Comparison of ENCODE assay signal across 1 cellular context in the genomic region with DNA sequence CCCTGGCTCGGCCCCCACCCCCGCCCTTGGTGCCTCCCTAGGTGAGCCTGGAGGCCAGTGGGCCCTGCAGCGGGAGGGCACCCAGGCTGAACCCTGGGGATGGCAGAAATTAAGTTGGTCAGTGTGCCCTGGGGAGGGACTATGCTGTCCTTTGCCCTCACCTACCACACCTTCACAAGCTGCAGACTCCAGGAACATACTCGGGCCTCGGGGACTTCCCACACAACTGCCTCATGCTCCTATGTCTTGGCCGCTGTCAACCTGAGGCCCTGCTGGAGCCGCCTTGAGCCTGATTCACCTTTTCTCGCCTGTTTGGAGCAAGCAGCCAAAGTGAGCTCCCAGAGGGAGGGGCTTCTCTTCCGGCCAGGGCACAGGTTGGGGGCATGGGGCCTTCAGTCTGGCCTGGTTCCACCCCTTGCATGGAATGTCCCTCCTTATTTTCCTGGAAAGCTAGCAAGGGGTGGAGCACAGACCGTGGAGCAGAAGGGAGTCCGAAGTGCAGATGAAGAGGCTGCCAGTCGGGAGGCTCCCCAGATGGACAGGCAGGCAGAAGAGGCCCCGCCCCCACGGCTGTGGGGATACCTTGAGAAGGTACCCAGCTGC.
TF ChIP-seq lines count a peak whose summit lies in the region.

No MANE protein-coding gene starts in this region.

TF ChIP-seq in HepG2, 621 proteins besides CTCF, POLR2A, EP300 and RAD21 (continued from another document and continues in another):
- TF ChIP-seq, protein P1, sequence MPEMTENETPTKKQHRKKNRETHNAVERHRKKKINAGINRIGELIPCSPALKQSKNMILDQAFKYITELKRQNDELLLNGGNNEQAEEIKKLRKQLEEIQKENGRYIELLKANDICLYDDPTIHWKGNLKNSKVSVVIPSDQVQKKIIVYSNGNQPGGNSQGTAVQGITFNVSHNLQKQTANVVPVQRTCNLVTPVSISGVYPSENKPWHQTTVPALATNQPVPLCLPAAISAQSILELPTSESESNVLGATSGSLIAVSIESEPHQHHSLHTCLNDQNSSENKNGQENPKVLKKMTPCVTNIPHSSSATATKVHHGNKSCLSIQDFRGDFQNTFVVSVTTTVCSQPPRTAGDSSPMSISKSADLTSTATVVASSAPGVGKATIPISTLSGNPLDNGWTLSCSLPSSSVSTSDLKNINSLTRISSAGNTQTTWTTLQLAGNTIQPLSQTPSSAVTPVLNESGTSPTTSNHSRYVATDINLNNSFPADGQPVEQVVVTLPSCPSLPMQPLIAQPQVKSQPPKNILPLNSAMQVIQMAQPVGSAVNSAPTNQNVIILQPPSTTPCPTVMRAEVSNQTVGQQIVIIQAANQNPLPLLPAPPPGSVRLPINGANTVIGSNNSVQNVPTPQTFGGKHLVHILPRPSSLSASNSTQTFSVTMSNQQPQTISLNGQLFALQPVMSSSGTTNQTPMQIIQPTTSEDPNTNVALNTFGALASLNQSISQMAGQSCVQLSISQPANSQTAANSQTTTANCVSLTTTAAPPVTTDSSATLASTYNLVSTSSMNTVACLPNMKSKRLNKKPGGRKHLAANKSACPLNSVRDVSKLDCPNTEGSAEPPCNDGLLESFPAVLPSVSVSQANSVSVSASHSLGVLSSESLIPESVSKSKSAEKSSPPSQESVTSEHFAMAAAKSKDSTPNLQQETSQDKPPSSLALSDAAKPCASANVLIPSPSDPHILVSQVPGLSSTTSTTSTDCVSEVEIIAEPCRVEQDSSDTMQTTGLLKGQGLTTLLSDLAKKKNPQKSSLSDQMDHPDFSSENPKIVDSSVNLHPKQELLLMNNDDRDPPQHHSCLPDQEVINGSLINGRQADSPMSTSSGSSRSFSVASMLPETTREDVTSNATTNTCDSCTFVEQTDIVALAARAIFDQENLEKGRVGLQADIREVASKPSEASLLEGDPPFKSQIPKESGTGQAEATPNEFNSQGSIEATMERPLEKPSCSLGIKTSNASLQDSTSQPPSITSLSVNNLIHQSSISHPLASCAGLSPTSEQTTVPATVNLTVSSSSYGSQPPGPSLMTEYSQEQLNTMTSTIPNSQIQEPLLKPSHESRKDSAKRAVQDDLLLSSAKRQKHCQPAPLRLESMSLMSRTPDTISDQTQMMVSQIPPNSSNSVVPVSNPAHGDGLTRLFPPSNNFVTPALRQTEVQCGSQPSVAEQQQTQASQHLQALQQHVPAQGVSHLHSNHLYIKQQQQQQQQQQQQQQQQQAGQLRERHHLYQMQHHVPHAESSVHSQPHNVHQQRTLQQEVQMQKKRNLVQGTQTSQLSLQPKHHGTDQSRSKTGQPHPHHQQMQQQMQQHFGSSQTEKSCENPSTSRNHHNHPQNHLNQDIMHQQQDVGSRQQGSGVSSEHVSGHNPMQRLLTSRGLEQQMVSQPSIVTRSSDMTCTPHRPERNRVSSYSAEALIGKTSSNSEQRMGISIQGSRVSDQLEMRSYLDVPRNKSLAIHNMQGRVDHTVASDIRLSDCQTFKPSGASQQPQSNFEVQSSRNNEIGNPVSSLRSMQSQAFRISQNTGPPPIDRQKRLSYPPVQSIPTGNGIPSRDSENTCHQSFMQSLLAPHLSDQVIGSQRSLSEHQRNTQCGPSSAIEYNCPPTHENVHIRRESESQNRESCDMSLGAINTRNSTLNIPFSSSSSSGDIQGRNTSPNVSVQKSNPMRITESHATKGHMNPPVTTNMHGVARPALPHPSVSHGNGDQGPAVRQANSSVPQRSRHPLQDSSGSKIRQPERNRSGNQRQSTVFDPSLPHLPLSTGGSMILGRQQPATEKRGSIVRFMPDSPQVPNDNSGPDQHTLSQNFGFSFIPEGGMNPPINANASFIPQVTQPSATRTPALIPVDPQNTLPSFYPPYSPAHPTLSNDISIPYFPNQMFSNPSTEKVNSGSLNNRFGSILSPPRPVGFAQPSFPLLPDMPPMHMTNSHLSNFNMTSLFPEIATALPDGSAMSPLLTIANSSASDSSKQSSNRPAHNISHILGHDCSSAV (CRISPR knock-in tag; IDR thresholded peaks at IDR 0.05; ENCODE audit: borderline replicate concordance) = no peak
- no peak for TF ChIP-seq ZNF780A (CRISPR knock-in tag; IDR thresholded peaks at IDR 0.05)
- no peak for TF ChIP-seq ZNF598 (CRISPR knock-in tag; IDR thresholded peaks at IDR 0.05; ENCODE audit: borderline replicate concordance)
- TF ChIP-seq, protein P2, sequence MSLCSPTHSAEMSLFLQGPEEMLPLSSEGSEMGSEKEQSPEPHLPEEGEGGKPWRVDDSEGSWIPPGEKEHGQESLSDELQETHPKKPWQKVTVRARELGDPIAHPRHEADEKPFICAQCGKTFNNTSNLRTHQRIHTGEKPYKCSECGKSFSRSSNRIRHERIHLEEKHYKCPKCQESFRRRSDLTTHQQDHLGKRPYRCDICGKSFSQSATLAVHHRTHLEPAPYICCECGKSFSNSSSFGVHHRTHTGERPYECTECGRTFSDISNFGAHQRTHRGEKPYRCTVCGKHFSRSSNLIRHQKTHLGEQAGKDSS (CRISPR knock-in tag; IDR thresholded peaks at IDR 0.05; ENCODE audit: borderline replicate concordance, low read depth) = 0 out of 2 replicates have a peak, but pooled peaks have one; percentile 39
- TF ChIP-seq, protein P3, sequence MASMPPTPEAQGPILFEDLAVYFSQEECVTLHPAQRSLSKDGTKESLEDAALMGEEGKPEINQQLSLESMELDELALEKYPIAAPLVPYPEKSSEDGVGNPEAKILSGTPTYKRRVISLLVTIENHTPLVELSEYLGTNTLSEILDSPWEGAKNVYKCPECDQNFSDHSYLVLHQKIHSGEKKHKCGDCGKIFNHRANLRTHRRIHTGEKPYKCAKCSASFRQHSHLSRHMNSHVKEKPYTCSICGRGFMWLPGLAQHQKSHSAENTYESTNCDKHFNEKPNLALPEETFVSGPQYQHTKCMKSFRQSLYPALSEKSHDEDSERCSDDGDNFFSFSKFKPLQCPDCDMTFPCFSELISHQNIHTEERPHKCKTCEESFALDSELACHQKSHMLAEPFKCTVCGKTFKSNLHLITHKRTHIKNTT (CRISPR knock-in tag; IDR thresholded peaks at IDR 0.05) = no peak
- no peak for TF ChIP-seq NR2F6 (IDR thresholded peaks at IDR 0.05)
- peak; percentile 50; the same call in 1 of the 2 replicates for TF ChIP-seq NR2F6 (CRISPR knock-in tag; IDR thresholded peaks at IDR 0.05)
- TF ChIP-seq MIER2 (CRISPR knock-in tag; IDR thresholded peaks at IDR 0.05) = no peak
- TF ChIP-seq HOXA3 (CRISPR knock-in tag; IDR thresholded peaks at IDR 0.05) = no peak
- TF ChIP-seq ZNF333 (CRISPR knock-in tag; IDR thresholded peaks at IDR 0.05; ENCODE audit: borderline replicate concordance) = no peak
- no peak for TF ChIP-seq CHD4 (IDR thresholded peaks at IDR 0.05; ENCODE audit: borderline replicate concordance, low read length)
- no peak for TF ChIP-seq ARNTL (CRISPR knock-in tag; IDR thresholded peaks at IDR 0.05)
- TF ChIP-seq, protein P4, sequence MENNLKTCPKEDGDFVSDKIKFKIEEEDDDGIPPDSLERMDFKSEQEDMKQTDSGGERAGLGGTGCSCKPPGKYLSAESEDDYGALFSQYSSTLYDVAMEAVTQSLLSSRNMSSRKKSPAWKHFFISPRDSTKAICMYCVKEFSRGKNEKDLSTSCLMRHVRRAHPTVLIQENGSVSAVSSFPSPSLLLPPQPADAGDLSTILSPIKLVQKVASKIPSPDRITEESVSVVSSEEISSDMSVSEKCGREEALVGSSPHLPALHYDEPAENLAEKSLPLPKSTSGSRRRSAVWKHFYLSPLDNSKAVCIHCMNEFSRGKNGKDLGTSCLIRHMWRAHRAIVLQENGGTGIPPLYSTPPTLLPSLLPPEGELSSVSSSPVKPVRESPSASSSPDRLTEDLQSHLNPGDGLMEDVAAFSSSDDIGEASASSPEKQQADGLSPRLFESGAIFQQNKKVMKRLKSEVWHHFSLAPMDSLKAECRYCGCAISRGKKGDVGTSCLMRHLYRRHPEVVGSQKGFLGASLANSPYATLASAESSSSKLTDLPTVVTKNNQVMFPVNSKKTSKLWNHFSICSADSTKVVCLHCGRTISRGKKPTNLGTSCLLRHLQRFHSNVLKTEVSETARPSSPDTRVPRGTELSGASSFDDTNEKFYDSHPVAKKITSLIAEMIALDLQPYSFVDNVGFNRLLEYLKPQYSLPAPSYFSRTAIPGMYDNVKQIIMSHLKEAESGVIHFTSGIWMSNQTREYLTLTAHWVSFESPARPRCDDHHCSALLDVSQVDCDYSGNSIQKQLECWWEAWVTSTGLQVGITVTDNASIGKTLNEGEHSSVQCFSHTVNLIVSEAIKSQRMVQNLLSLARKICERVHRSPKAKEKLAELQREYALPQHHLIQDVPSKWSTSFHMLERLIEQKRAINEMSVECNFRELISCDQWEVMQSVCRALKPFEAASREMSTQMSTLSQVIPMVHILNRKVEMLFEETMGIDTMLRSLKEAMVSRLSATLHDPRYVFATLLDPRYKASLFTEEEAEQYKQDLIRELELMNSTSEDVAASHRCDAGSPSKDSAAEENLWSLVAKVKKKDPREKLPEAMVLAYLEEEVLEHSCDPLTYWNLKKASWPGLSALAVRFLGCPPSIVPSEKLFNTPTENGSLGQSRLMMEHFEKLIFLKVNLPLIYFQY (CRISPR knock-in tag; IDR thresholded peaks at IDR 0.05; ENCODE audit: borderline replicate concordance) = no peak
- 0 out of 2 replicates have a peak, but pooled peaks have one; percentile 39 for TF ChIP-seq SAP130 (CRISPR knock-in tag; IDR thresholded peaks at IDR 0.05; ENCODE audit: low read depth)
- no peak for TF ChIP-seq ZNF446 (CRISPR knock-in tag; IDR thresholded peaks at IDR 0.05)
- TF ChIP-seq ZNF431 (CRISPR knock-in tag; IDR thresholded peaks at IDR 0.05; ENCODE audit: borderline replicate concordance, low read depth) = no peak
- TF ChIP-seq, protein P5, sequence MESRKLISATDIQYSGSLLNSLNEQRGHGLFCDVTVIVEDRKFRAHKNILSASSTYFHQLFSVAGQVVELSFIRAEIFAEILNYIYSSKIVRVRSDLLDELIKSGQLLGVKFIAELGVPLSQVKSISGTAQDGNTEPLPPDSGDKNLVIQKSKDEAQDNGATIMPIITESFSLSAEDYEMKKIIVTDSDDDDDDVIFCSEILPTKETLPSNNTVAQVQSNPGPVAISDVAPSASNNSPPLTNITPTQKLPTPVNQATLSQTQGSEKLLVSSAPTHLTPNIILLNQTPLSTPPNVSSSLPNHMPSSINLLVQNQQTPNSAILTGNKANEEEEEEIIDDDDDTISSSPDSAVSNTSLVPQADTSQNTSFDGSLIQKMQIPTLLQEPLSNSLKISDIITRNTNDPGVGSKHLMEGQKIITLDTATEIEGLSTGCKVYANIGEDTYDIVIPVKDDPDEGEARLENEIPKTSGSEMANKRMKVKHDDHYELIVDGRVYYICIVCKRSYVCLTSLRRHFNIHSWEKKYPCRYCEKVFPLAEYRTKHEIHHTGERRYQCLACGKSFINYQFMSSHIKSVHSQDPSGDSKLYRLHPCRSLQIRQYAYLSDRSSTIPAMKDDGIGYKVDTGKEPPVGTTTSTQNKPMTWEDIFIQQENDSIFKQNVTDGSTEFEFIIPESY (CRISPR knock-in tag; IDR thresholded peaks at IDR 0.05) = no peak
- TF ChIP-seq ZNF678 (CRISPR knock-in tag; IDR thresholded peaks at IDR 0.05) = no peak
- no peak for TF ChIP-seq ZSCAN30 (CRISPR knock-in tag; IDR thresholded peaks at IDR 0.05)
- TF ChIP-seq SRF (IDR thresholded peaks at IDR 0.05; ENCODE audit: low read depth, low read length) = no peak
- TF ChIP-seq HMG20A (CRISPR knock-in tag; IDR thresholded peaks at IDR 0.05; ENCODE audit: borderline replicate concordance) = 0 out of 2 replicates have a peak, but pooled peaks have one; percentile 29
- TF ChIP-seq TOPORS (CRISPR knock-in tag; IDR thresholded peaks at IDR 0.05) = no peak
- TF ChIP-seq, protein P6, sequence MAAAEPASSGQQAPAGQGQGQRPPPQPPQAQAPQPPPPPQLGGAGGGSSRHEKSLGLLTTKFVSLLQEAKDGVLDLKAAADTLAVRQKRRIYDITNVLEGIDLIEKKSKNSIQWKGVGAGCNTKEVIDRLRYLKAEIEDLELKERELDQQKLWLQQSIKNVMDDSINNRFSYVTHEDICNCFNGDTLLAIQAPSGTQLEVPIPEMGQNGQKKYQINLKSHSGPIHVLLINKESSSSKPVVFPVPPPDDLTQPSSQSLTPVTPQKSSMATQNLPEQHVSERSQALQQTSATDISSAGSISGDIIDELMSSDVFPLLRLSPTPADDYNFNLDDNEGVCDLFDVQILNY (CRISPR knock-in tag; conservative IDR thresholded peaks at IDR 0.05) = no peak
- TF ChIP-seq LCORL (IDR thresholded peaks at IDR 0.05) = no peak
- TF ChIP-seq LCORL (CRISPR knock-in tag; IDR thresholded peaks at IDR 0.05) = peak; percentile 33; the same call in 1 of the 2 replicates
- no peak for TF ChIP-seq CBX5 (CRISPR knock-in tag; IDR thresholded peaks at IDR 0.05; ENCODE audit: borderline replicate concordance)
- TF ChIP-seq ZNF766 (CRISPR knock-in tag; IDR thresholded peaks at IDR 0.05; ENCODE audit: borderline replicate concordance) = no peak
- TF ChIP-seq ZNF550 (CRISPR knock-in tag; IDR thresholded peaks at IDR 0.05; ENCODE audit: borderline replicate concordance) = no peak
- TF ChIP-seq TBX2 (CRISPR knock-in tag; IDR thresholded peaks at IDR 0.05; ENCODE audit: borderline replicate concordance) = no peak
- TF ChIP-seq TMF1 (CRISPR knock-in tag; IDR thresholded peaks at IDR 0.05; ENCODE audit: low read depth) = no peak
- TF ChIP-seq HDAC1 (CRISPR knock-in tag; IDR thresholded peaks at IDR 0.05) = 0 out of 2 replicates have a peak, but pooled peaks have one; percentile 35
- TF ChIP-seq SUZ12 (IDR thresholded peaks at IDR 0.05; ENCODE audit: low read depth, low read length) = no peak
- TF ChIP-seq, protein P7, sequence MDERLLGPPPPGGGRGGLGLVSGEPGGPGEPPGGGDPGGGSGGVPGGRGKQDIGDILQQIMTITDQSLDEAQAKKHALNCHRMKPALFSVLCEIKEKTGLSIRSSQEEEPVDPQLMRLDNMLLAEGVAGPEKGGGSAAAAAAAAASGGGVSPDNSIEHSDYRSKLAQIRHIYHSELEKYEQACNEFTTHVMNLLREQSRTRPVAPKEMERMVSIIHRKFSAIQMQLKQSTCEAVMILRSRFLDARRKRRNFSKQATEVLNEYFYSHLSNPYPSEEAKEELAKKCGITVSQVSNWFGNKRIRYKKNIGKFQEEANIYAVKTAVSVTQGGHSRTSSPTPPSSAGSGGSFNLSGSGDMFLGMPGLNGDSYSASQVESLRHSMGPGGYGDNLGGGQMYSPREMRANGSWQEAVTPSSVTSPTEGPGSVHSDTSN (CRISPR knock-in tag; IDR thresholded peaks at IDR 0.05) = peak; percentile 17; the same call in 1 of the 2 replicates
- no peak for TF ChIP-seq ISX (CRISPR knock-in tag; conservative IDR thresholded peaks at IDR 0.05)
- TF ChIP-seq RXRB (CRISPR knock-in tag; IDR thresholded peaks at IDR 0.05; ENCODE audit: borderline replicate concordance) = 0 out of 2 replicates have a peak, but pooled peaks have one; percentile 30
- TF ChIP-seq, protein P8, sequence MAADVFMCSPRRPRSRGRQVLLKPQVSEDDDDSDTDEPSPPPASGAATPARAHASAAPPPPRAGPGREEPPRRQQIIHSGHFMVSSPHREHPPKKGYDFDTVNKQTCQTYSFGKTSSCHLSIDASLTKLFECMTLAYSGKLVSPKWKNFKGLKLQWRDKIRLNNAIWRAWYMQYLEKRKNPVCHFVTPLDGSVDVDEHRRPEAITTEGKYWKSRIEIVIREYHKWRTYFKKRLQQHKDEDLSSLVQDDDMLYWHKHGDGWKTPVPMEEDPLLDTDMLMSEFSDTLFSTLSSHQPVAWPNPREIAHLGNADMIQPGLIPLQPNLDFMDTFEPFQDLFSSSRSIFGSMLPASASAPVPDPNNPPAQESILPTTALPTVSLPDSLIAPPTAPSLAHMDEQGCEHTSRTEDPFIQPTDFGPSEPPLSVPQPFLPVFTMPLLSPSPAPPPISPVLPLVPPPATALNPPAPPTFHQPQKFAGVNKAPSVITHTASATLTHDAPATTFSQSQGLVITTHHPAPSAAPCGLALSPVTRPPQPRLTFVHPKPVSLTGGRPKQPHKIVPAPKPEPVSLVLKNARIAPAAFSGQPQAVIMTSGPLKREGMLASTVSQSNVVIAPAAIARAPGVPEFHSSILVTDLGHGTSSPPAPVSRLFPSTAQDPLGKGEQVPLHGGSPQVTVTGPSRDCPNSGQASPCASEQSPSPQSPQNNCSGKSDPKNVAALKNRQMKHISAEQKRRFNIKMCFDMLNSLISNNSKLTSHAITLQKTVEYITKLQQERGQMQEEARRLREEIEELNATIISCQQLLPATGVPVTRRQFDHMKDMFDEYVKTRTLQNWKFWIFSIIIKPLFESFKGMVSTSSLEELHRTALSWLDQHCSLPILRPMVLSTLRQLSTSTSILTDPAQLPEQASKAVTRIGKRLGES (CRISPR knock-in tag; IDR thresholded peaks at IDR 0.05; ENCODE audit: borderline replicate concordance) = no peak
